Comparison of ENCODE assay signal across 18 cellular contexts in the genomic region with DNA sequence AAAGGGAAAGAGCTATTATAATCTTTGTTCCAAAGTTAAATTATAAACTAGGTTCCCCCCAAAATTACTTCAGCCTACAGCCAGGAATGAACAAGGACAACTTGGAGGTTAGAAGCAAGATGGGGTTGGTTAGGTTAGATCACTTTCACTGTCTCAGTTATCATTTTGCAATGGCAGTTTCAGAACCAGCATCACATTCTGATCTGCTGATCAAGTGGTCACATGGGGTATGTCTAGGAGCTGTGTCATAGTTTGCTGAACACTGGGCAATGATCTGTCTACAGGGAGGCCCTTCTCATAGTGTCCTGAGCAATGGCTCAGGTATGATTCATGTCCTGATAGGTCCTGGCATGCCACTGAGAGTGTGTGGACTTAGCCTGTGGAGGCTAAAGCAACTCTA. TPM values are rescaled to one million over a fixed set of nuclear protein-coding genes. Genes with fewer than 3 reads are reported as not detected.
DNase-seq lines count a peak whose midpoint lies in the region; ATAC-seq and TF ChIP-seq lines count a peak whose summit lies in the region.
"Had no signal": no experiment of that assay in that cellular context is flagged by ENCODE, and none has a peak within 500 bp of the region (broad histone marks: within the 10 kb centered on the region; RNA-seq: fewer than 3 reads in every experiment).

No MANE protein-coding gene starts in this region.

- H3K27ac ChIP-seq in foreskin keratinocyte (peak overlapping the region; percentile 69), upper lobe of right lung (no peak overlapping the region)
- H3K27ac ChIP-seq: breast epithelium, neutrophil, RWPE1 had no signal

- H3K27ac Mint-ChIP-seq in stimulated activated naive CD8-positive, alpha-beta T cell treated with anti-CD3 and anti-CD28 coated beads, Interleukin-15, amount 100 ng/mL, for 72 hours, result no peak overlapping the region
- H3K27ac Mint-ChIP-seq: T-helper 2 cell treated with Interferon-gamma antibody and Interleukin-4, amounts not matched to agents 5 μg/mL and 100 μg/mL, for 36 hours; type B pancreatic cell had no signal

- no peak overlapping the region for H3K4me3 Mint-ChIP-seq in stimulated activated naive CD8-positive, alpha-beta T cell treated with anti-CD3 and anti-CD28 coated beads, Interleukin-15, amount 100 ng/mL, for 72 hours
- H3K4me3 Mint-ChIP-seq: T-helper 2 cell treated with Interferon-gamma antibody and Interleukin-4, amounts not matched to agents 5 μg/mL and 100 μg/mL, for 36 hours; type B pancreatic cell had no signal

- no peak for DNase-seq in stimulated activated naive CD8-positive, alpha-beta T cell treated with anti-CD3 and anti-CD28 coated beads, Interleukin-15, Interleukin-2, amounts not matched to agents 100 U/mL and 50 U/mL, for 24 hours
- DNase-seq in stimulated activated naive CD8-positive, alpha-beta T cell treated with anti-CD3 and anti-CD28 coated beads, Interleukin-15, amount 100 ng/mL, for 72 hours, result no peak
- DNase-seq in SW480 (ENCODE audit: low spot score), result peak; percentile 48
- DNase-seq in foreskin keratinocyte, result peak; percentile 91 to 96
- DNase-seq in stromal cell of bone marrow (ENCODE audit: low read depth), result peak; percentile 46
- no peak for DNase-seq in upper lobe of right lung
- DNase-seq: activated CD4-positive, alpha-beta T cell treated with anti-CD3 and anti-CD28 coated beads, Interleukin-2, amount 50 U/mL, for 48 hours; activated effector memory CD4-positive, alpha-beta T cell treated with Interleukin-2 at 50 U/mL for 16 hours; DMS 273 treated with DMSO at 0.1 percent for 48 hours; hypothalamus; NCI-H1092 had no signal

- H3K4me3 ChIP-seq in upper lobe of right lung, result no peak overlapping the region
- H3K4me3 ChIP-seq: breast epithelium had no signal

- H3K27me3 ChIP-seq in foreskin keratinocyte (no peaks in the 10 kb centered on the region), upper lobe of right lung (no peaks in the 10 kb centered on the region)
- H3K27me3 ChIP-seq: breast epithelium, neutrophil had no signal

- no peak for TF ChIP-seq CTCF in foreskin keratinocyte (conservative IDR thresholded peaks at IDR 0.05)
- no peak for TF ChIP-seq CTCF in upper lobe of right lung (IDR thresholded peaks at IDR 0.05)

- no peaks in the 10 kb centered on the region for H3K27me3 Mint-ChIP-seq in stimulated activated naive CD8-positive, alpha-beta T cell treated with anti-CD3 and anti-CD28 coated beads, Interleukin-15, amount 100 ng/mL, for 72 hours
- H3K27me3 Mint-ChIP-seq: type B pancreatic cell had no signal

- no peaks in the 10 kb centered on the region for H3K36me3 ChIP-seq in upper lobe of right lung
- H3K36me3 ChIP-seq: breast epithelium, neutrophil had no signal

- no peaks in the 10 kb centered on the region for H3K9me3 ChIP-seq in upper lobe of right lung
- H3K9me3 ChIP-seq: breast epithelium, neutrophil had no signal

- H3K4me1 ChIP-seq in foreskin keratinocyte (peaks cover 4% of the 10 kb centered on the region), upper lobe of right lung (no peaks in the 10 kb centered on the region)
- H3K4me1 ChIP-seq: breast epithelium had no signal

- H3K4me1 Mint-ChIP-seq in stimulated activated naive CD8-positive, alpha-beta T cell treated with anti-CD3 and anti-CD28 coated beads, Interleukin-15, amount 100 ng/mL, for 72 hours, result no peaks in the 10 kb centered on the region

- ATAC-seq in stimulated activated naive CD8-positive, alpha-beta T cell treated with anti-CD3 and anti-CD28 coated beads, Interleukin-15, Interleukin-2, amounts not matched to agents 100 U/mL and 50 U/mL, for 24 hours, result peak; percentile 52
- ATAC-seq in stimulated activated naive CD8-positive, alpha-beta T cell treated with anti-CD3 and anti-CD28 coated beads, Interleukin-15, amount 100 ng/mL, for 72 hours, result no peak
- ATAC-seq in foreskin keratinocyte, result peak; percentile 96
- ATAC-seq in upper lobe of right lung, result no peak
- ATAC-seq in GM18519 (IDR thresholded peaks at IDR 0.05; ENCODE audit: low FRiP score, unreplicated experiment), result no peak
- ATAC-seq in HG03196 (IDR thresholded peaks at IDR 0.05; ENCODE audit: unreplicated experiment), result no peak

- H3K9me3 Mint-ChIP-seq in stimulated activated naive CD8-positive, alpha-beta T cell treated with anti-CD3 and anti-CD28 coated beads, Interleukin-15, amount 100 ng/mL, for 72 hours, result no peaks in the 10 kb centered on the region
- H3K9me3 Mint-ChIP-seq: T-helper 2 cell treated with Interferon-gamma antibody and Interleukin-4, amounts not matched to agents 5 μg/mL and 100 μg/mL, for 36 hours had no signal

- intact Hi-C loops in upper lobe of right lung (cut with DNase I), result no loop called here

RNA-seq across cellular contexts. Expression of a gene that starts 41.6 kb away (rescaled TPM):
- 24.9 and 26.0 TPM in 2 replicates for total RNA-seq in foreskin keratinocyte
- polyA plus RNA-seq in foreskin keratinocyte, result 7.8 and 8.2 TPM in 2 replicates
- 58.2 TPM for total RNA-seq in upper lobe of right lung

Comparison
In these comparisons a context has a peak if more than half of its experiments do, and no peak if none do; other contexts are left out.
1. ATAC-seq: peak in stimulated activated naive CD8-positive, alpha-beta T cell treated with anti-CD3 and anti-CD28 coated beads, Interleukin-15, Interleukin-2, amounts not matched to agents 100 U/mL and 50 U/mL, for 24 hours (single experiment) and foreskin keratinocyte (single experiment); none in stimulated activated naive CD8-positive, alpha-beta T cell treated with anti-CD3 and anti-CD28 coated beads, Interleukin-15, amount 100 ng/mL, for 72 hours (single experiment), upper lobe of right lung (single experiment), GM18519 (single experiment) and HG03196 (single experiment).
2. DNase-seq: peak in SW480 (single experiment), foreskin keratinocyte (2 of 2) and stromal cell of bone marrow (single experiment); none in stimulated activated naive CD8-positive, alpha-beta T cell treated with anti-CD3 and anti-CD28 coated beads, Interleukin-15, Interleukin-2, amounts not matched to agents 100 U/mL and 50 U/mL, for 24 hours (single experiment), stimulated activated naive CD8-positive, alpha-beta T cell treated with anti-CD3 and anti-CD28 coated beads, Interleukin-15, amount 100 ng/mL, for 72 hours (0 of 2) and upper lobe of right lung (single experiment).